9 cellular contexts compared by ENCODE assay signal in the genomic region with DNA sequence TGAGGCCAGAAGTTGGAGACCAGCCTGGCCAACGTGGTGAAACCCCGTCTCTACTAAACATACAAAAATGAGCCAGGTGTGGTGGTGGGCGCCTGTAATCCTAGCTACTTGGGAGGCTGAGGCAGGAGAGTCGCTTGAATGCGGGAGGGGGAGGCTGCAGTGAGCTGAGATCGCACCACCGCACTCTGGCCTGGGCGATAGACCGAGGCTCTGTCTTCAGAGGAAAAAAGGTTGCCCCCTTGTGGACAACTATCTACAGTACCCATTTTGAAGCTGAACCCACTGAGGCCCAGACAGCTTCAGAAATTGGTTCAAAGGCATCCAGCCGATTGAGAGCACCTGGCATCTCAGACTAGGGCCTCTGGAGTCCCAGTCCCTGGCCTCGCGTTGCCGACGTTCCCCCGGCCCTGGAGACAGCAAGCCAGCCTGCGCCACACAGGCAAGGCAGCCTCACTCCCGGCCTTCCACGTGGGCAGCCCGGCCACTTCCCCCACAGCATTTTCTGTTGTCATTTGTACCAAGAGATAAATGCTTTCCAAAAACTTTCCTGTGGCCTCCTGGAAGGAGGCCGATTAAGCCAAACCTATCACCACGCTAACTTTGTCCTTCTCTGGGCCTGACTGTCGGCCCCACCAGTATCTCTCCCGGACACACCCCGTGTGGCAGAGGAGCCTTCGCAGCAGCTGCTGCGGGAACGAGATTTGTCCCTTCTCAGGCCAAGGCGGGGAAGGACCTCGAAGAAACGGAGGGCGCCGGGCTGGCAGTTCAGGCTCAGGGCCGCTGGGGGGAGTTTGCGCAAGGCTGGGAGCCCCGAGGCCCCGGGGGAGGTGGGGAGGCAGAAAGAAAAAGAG.
A peak's percentile ranks its signal among the peaks of the same experiment; 100 is the strongest.
DNase-seq lines count a peak whose midpoint lies in the region; ATAC-seq and TF ChIP-seq lines count a peak whose summit lies in the region.
"Had no signal": no experiment of that assay in that cellular context is flagged by ENCODE, and none has a peak within 500 bp of the region (broad histone marks: within the 10 kb centered on the region; RNA-seq: fewer than 3 reads in every experiment).

No MANE protein-coding gene starts in this region.

- H3K36me3 ChIP-seq in KOPT-K1 (ENCODE audit: insufficient read depth, low read length), result peaks cover 94% of the 10 kb centered on the region
- H3K36me3 ChIP-seq in heart left ventricle, result peaks cover 0 to 94% (median 41%) of the 10 kb centered on the region in 9 donors
- H3K36me3 ChIP-seq in spleen, result peaks cover 0 to 100% (median 75%) of the 10 kb centered on the region in 6 donors

- WGBS in heart left ventricle, 4 donors, result 61 to 66% (median 62%) methylated on average over 36 of the region's 36 CpGs
- WGBS in spleen, 5 donors, result 77 to 83% (median 80%) methylated on average over 30 to 36 of the region's 36 CpGs

- no peak overlapping the region for H3K4me3 Mint-ChIP-seq in activated T-cell treated with anti-CD3 and anti-CD28 coated beads, Interleukin-2, amount 50 U/mL, for 24 hours

- H3K27me3 ChIP-seq in heart left ventricle, result no peaks in the 10 kb centered on the region
- no peaks in the 10 kb centered on the region for H3K27me3 ChIP-seq in spleen (replicated peaks in 1 of 7)

- peak overlapping the region in 2 of 12 donors; percentile 19 to 25 for H3K4me3 ChIP-seq in heart left ventricle
- no peak overlapping the region for H3K4me3 ChIP-seq in spleen

- TF ChIP-seq CTCF in heart left ventricle (IDR thresholded peaks at IDR 0.05) (peak; percentile 23 to 72 (median 44)), spleen (IDR thresholded peaks at IDR 0.05 in 8 of 11, conservative IDR thresholded peaks at IDR 0.05 in 3 of 11) (peak in 8 of 11 experiments; percentile 25 to 61 (median 53))

- H3K36me3 Mint-ChIP-seq in activated T-cell treated with anti-CD3 and anti-CD28 coated beads, Interleukin-2, amount 50 U/mL, for 24 hours (ENCODE audit: low read depth), result peaks cover 91% of the 10 kb centered on the region

- TF ChIP-seq POLR2A in heart left ventricle (IDR thresholded peaks at IDR 0.05), result no peak
- TF ChIP-seq POLR2A in spleen (IDR thresholded peaks at IDR 0.05), result no peak

- no peaks in the 10 kb centered on the region for H3K9me3 Mint-ChIP-seq in activated T-cell treated with anti-CD3 and anti-CD28 coated beads, Interleukin-2, amount 50 U/mL, for 24 hours

- peak overlapping the region; percentile 21 for H3K27ac ChIP-seq in KOPT-K1 (ENCODE audit: low read depth, low read length, poor library complexity, severe bottlenecking)
- H3K27ac ChIP-seq in heart left ventricle, result peak overlapping the region in 5 of 12 donors; percentile 25 to 60 (median 42)
- H3K27ac ChIP-seq in spleen, result peak overlapping the region in 7 of 8 donors; percentile 41 to 81 (median 73)

- no peaks in the 10 kb centered on the region for H3K27me3 Mint-ChIP-seq in activated T-cell treated with anti-CD3 and anti-CD28 coated beads, Interleukin-2, amount 50 U/mL, for 24 hours

- ATAC-seq in heart left ventricle (peak; percentile 47 to 76 (median 53)), HG02571 (IDR thresholded peaks at IDR 0.05; ENCODE audit: unreplicated experiment) (no peak)
- ATAC-seq: left colon had no signal

- peaks cover 58% of the 10 kb centered on the region for H3K4me1 Mint-ChIP-seq in activated T-cell treated with anti-CD3 and anti-CD28 coated beads, Interleukin-2, amount 50 U/mL, for 24 hours (ENCODE audit: low read depth)

- peak overlapping the region; percentile 70 for H3K27ac Mint-ChIP-seq in activated T-cell treated with anti-CD3 and anti-CD28 coated beads, Interleukin-2, amount 50 U/mL, for 24 hours

- DNase-seq in D341Med (ENCODE audit: low spot score) (peak; percentile 46), heart left ventricle (peak; percentile 61 to 81 (median 67)), spleen (no peak), DMS153 treated with DMSO at 0.1 percent for 48 hours (lab: John Stamatoyannopoulos, UW; ENCODE audit: unreplicated experiment) (no peak), hippocampal formation (lab: John Stamatoyannopoulos, UW) (no peak)
- peak; percentile 57 for DNase-seq in activated T-cell treated with anti-CD3 and anti-CD28 coated beads, Interleukin-2, amount 50 U/mL, for 24 hours

- intact Hi-C loops in heart left ventricle (cut with DNase I) (loop anchor here in 6 of 10 donors (5.0 to 10.0 kb wide), 4 partner anchors 46 to 602 kb away; no protein-coding TSS in a partner anchor), spleen (cut with DNase I; ENCODE audit: low total_unique reads) (loop anchor here (10.0 kb wide), 1 partner anchor 88 kb away; the partner anchor contains the start of gene KCNJ1)

- H3K4me1 ChIP-seq in heart left ventricle (peaks cover 0 to 52% (median 31%) of the 10 kb centered on the region in 12 donors), spleen (peaks cover 32 to 92% (median 65%) of the 10 kb centered on the region in 6 donors)

- H3K9me3 ChIP-seq in KOPT-K1 (ENCODE audit: insufficient read depth, low read length, poor library complexity, severe bottlenecking) (no peaks in the 10 kb centered on the region), heart left ventricle (no peaks in the 10 kb centered on the region), spleen (no peaks in the 10 kb centered on the region)

Comparison
In these comparisons a context has a peak if more than half of its experiments do, and no peak if none do; other contexts are left out.
1. DNase-seq: peak in D341Med (single experiment), activated T-cell treated with anti-CD3 and anti-CD28 coated beads, Interleukin-2, amount 50 U/mL, for 24 hours (single experiment) and heart left ventricle (5 of 5); none in spleen (single experiment), DMS153 treated with DMSO at 0.1 percent for 48 hours (single experiment) and hippocampal formation (0 of 2).